Comparison of ENCODE assay signal across 1 cellular context in genomic region chr1:229625893-229626831, GRCh38.
TF ChIP-seq lines count a peak whose summit lies in the region.

Gene TAF5L, minus strand, starts transcription at chr1:229626122. Its CDS starts 11,640 bp downstream, at chr1:229614482.
Gene URB2, plus strand, starts transcription at chr1:229626247. Its CDS starts 1,387 bp downstream, at chr1:229627634.

TF ChIP-seq in HepG2, 621 proteins besides CTCF, POLR2A, EP300 and RAD21 (continued from another document and continues in another):
- TF ChIP-seq IKZF5 (CRISPR knock-in tag; IDR thresholded peaks at IDR 0.05) (no peak), SOX6 (IDR thresholded peaks at IDR 0.05) (no peak), SOX6 (CRISPR knock-in tag; IDR thresholded peaks at IDR 0.05) (peak; percentile 61), ZBTB10 (CRISPR knock-in tag; IDR thresholded peaks at IDR 0.05; ENCODE audit: borderline replicate concordance) (peak; percentile 42; the same call in 1 of the 2 replicates), TBX3 (IDR thresholded peaks at IDR 0.05; ENCODE audit: borderline replicate concordance) (no peak), MIER3 (CRISPR knock-in tag; IDR thresholded peaks at IDR 0.05; ENCODE audit: borderline replicate concordance) (no peak), KDM5B (CRISPR knock-in tag; IDR thresholded peaks at IDR 0.05; ENCODE audit: borderline replicate concordance) (peak; percentile 83), KLF9 (CRISPR knock-in tag; IDR thresholded peaks at IDR 0.05; ENCODE audit: low read depth) (no peak), KLF6 (CRISPR knock-in tag; IDR thresholded peaks at IDR 0.05) (peak; percentile 54; the same call in 1 of the 2 replicates), HES4 (CRISPR knock-in tag; IDR thresholded peaks at IDR 0.05; ENCODE audit: borderline replicate concordance) (no peak), ZNF773 (CRISPR knock-in tag; IDR thresholded peaks at IDR 0.05; ENCODE audit: borderline replicate concordance) (no peak), ZNF513 (CRISPR knock-in tag; conservative IDR thresholded peaks at IDR 0.05) (no peak), SMAD9 (CRISPR knock-in tag; IDR thresholded peaks at IDR 0.05) (no peak), ZNF761 (CRISPR knock-in tag; conservative IDR thresholded peaks at IDR 0.05) (no peak), GTF3A (CRISPR knock-in tag; conservative IDR thresholded peaks at IDR 0.05) (no peak), ETV5 (CRISPR knock-in tag; IDR thresholded peaks at IDR 0.05; ENCODE audit: borderline replicate concordance) (peak; percentile 24; the same call in 1 of the 2 replicates), SOX5 (CRISPR knock-in tag; IDR thresholded peaks at IDR 0.05; ENCODE audit: borderline replicate concordance) (no peak), ZBTB20 (CRISPR knock-in tag; IDR thresholded peaks at IDR 0.05; ENCODE audit: borderline replicate concordance, low read depth) (no peak), GLI4 (CRISPR knock-in tag; IDR thresholded peaks at IDR 0.05; ENCODE audit: borderline replicate concordance) (peak; percentile 94; the same call in 1 of the 2 replicates), TEF (CRISPR knock-in tag; IDR thresholded peaks at IDR 0.05) (no peak), PHF5A (CRISPR knock-in tag; IDR thresholded peaks at IDR 0.05; ENCODE audit: low read depth, unreplicated experiment) (no peak), ZNF619 (CRISPR knock-in tag; IDR thresholded peaks at IDR 0.05) (no peak), NKX3-1 (CRISPR knock-in tag; IDR thresholded peaks at IDR 0.05) (0 out of 2 replicates have a peak, but pooled peaks have one; percentile 56), ARNTL (CRISPR knock-in tag; IDR thresholded peaks at IDR 0.05) (peak; percentile 75), TCF12 (IDR thresholded peaks at IDR 0.05) (no peak), TCF12 (CRISPR knock-in tag; IDR thresholded peaks at IDR 0.05) (peak; percentile 77), EZH2 (conservative IDR thresholded peaks at IDR 0.05; ENCODE audit: low read depth, low read length) (no peak), HIVEP1 (CRISPR knock-in tag; IDR thresholded peaks at IDR 0.05) (peak; percentile 79), ZNF580 (CRISPR knock-in tag; IDR thresholded peaks at IDR 0.05; ENCODE audit: borderline replicate concordance, low read depth) (no peak), SIX4 (CRISPR knock-in tag; IDR thresholded peaks at IDR 0.05) (peak; percentile 13; the same call in 1 of the 2 replicates), TEAD2 (CRISPR knock-in tag; IDR thresholded peaks at IDR 0.05) (no peak), ZNF329 (CRISPR knock-in tag; IDR thresholded peaks at IDR 0.05; ENCODE audit: low read depth) (peak; percentile 40; the same call in 1 of the 2 replicates), MXD1 (CRISPR knock-in tag; IDR thresholded peaks at IDR 0.05) (peak; percentile 97), GFI1 (CRISPR knock-in tag; IDR thresholded peaks at IDR 0.05; ENCODE audit: borderline replicate concordance) (0 out of 2 replicates have a peak, but pooled peaks have one; percentile 54), THRA (CRISPR knock-in tag; IDR thresholded peaks at IDR 0.05; ENCODE audit: borderline replicate concordance) (no peak), ZNF33A (CRISPR knock-in tag; IDR thresholded peaks at IDR 0.05; ENCODE audit: borderline replicate concordance) (no peak), ZNF569 (CRISPR knock-in tag; IDR thresholded peaks at IDR 0.05; ENCODE audit: borderline replicate concordance) (no peak), ZNF816 (CRISPR knock-in tag; IDR thresholded peaks at IDR 0.05; ENCODE audit: borderline replicate concordance) (no peak), PAF1 (CRISPR knock-in tag; IDR thresholded peaks at IDR 0.05) (no peak), ZNF234 (CRISPR knock-in tag; conservative IDR thresholded peaks at IDR 0.05) (no peak), KLF11 (CRISPR knock-in tag; IDR thresholded peaks at IDR 0.05) (no peak), ZNF577 (CRISPR knock-in tag; IDR thresholded peaks at IDR 0.05; ENCODE audit: borderline replicate concordance, low read depth) (no peak), ZNF574 (CRISPR knock-in tag; IDR thresholded peaks at IDR 0.05) (peak; percentile 76), KAT8 (CRISPR knock-in tag; IDR thresholded peaks at IDR 0.05) (0 out of 2 replicates have a peak, but pooled peaks have one; percentile 64), DPF2 (CRISPR knock-in tag; IDR thresholded peaks at IDR 0.05; ENCODE audit: borderline replicate concordance, low read depth) (no peak), JDP2 (CRISPR knock-in tag; IDR thresholded peaks at IDR 0.05; ENCODE audit: borderline replicate concordance) (no peak; the same call in 1 of the 2 replicates), DRAP1 (CRISPR knock-in tag; IDR thresholded peaks at IDR 0.05) (no peak; the same call in 1 of the 2 replicates), POGK (CRISPR knock-in tag; conservative IDR thresholded peaks at IDR 0.05) (peak; percentile 70; the same call in 1 of the 2 replicates), ZBTB38 (CRISPR knock-in tag; IDR thresholded peaks at IDR 0.05) (peak; percentile 77), GABPA (IDR thresholded peaks at IDR 0.05; ENCODE audit: low read depth, low read length) (peak; percentile 83), GABPA (CRISPR knock-in tag; IDR thresholded peaks at IDR 0.05; ENCODE audit: low read depth) (peak; percentile 42; the same call in 1 of the 2 replicates), ATRX (CRISPR knock-in tag; IDR thresholded peaks at IDR 0.05; ENCODE audit: borderline replicate concordance) (no peak), CHD4 (IDR thresholded peaks at IDR 0.05; ENCODE audit: borderline replicate concordance, low read length) (no peak), HOXA9 (CRISPR knock-in tag; IDR thresholded peaks at IDR 0.05; ENCODE audit: borderline replicate concordance) (no peak; the same call in 1 of the 2 replicates)
